Comparison of ENCODE assay signal across 8 cellular contexts in the genomic region with DNA sequence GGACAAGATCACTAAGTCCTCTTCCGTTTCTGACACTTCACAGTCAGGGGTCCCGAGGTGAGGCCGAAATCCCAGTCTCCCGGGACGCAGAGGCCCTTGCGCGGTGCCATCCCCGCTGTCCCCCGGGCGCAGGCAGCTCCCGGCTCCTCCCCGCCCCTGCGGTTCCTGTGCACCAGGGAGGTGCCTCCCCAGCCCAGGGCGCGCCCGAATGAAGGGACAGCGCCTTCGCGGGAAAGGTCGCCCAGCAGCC. TPM values are rescaled to one million over a fixed set of nuclear protein-coding genes. Genes with fewer than 3 reads are reported as not detected.
DNase-seq lines count a peak whose midpoint lies in the region; ATAC-seq and TF ChIP-seq lines count a peak whose summit lies in the region.

No MANE protein-coding gene starts in this region.

- intact Hi-C loops in colonic mucosa (cut with DNase I), result loop anchor here (10.0 kb wide), 1 partner anchor 149 kb away; the partner anchor contains the start of gene TRMT10B
- intact Hi-C loops in aorta (cut with DNase I), result loop anchor here (10.0 kb wide), 2 partner anchors 491 to 521 kb away; partner anchors contain the start of genes ALDH1B1 (in 1 of the 2) and IGFBPL1 (in 1 of the 2)

- H3K27me3 ChIP-seq in OCI-LY3 (ENCODE audit: low read depth, low read length), result no peaks in the 10 kb centered on the region
- no peaks in the 10 kb centered on the region for H3K27me3 ChIP-seq in colonic mucosa
- no peaks in the 10 kb centered on the region for H3K27me3 ChIP-seq in aorta (ENCODE audit: control insufficient read depth in 1 of 2, insufficient read depth in 2 of 2, low read length in 1 of 2)

- H3K4me3 ChIP-seq in HFF-Myc (replicated peaks; ENCODE audit: low read depth, low read length), result peak overlapping the region; percentile 67
- peak overlapping the region; percentile 93 for H3K4me3 ChIP-seq in OCI-LY3 (ENCODE audit: low read length)
- peak overlapping the region; percentile 94 for H3K4me3 ChIP-seq in colonic mucosa
- H3K4me3 ChIP-seq in mesodermal cell (ENCODE audit: extremely low read depth, insufficient read depth, low read length, poor library complexity, severe bottlenecking), result peak overlapping the region; percentile 79
- peak overlapping the region; percentile 51 to 81 for H3K4me3 ChIP-seq in aorta (ENCODE audit: low read length in 2 of 2)

- H2AFZ ChIP-seq in OCI-LY3 (ENCODE audit: low read depth, low read length), result peak overlapping the region; percentile 34; the same call in 1 of the 2 replicates

- 0% methylated on average over 12 to 20 of the region's 20 CpGs for WGBS in mesodermal cell (ENCODE audit: insufficient coverage in 2 of 2), 2 experiments
- WGBS in aorta, 2 donors, result 0% methylated on average over 19 to 20 of the region's 20 CpGs

- H3K9me3 ChIP-seq in OCI-LY3 (ENCODE audit: insufficient read depth, low read length), result no peaks in the 10 kb centered on the region
- H3K9me3 ChIP-seq in colonic mucosa, result no peaks in the 10 kb centered on the region
- H3K9me3 ChIP-seq in mesodermal cell (ENCODE audit: control insufficient read depth, low read length), result no peaks in the 10 kb centered on the region
- H3K9me3 ChIP-seq in aorta (ENCODE audit: control insufficient read depth, low read length), result no peaks in the 10 kb centered on the region

- ATAC-seq in aorta (ENCODE audit: low FRiP score), result peak; percentile 71

- H4K20me1 ChIP-seq in OCI-LY3 (ENCODE audit: insufficient read depth, low read length), result peaks cover 6% of the 10 kb centered on the region; the same call in 1 of the 2 replicates

- peak overlapping the region; percentile 83 for H3K4me2 ChIP-seq in OCI-LY3 (ENCODE audit: low read length)

- peaks cover 6% of the 10 kb centered on the region for H3K36me3 ChIP-seq in OCI-LY3 (replicated peaks; ENCODE audit: low read depth, low read length)
- H3K36me3 ChIP-seq in colonic mucosa, result no peaks in the 10 kb centered on the region
- peaks cover 10% of the 10 kb centered on the region for H3K36me3 ChIP-seq in mesodermal cell (ENCODE audit: control insufficient read depth, insufficient read depth, low read length)
- no peaks in the 10 kb centered on the region for H3K36me3 ChIP-seq in aorta (ENCODE audit: control insufficient read depth in 1 of 2, insufficient read depth in 2 of 2, low read length in 1 of 2)

- in situ Hi-C loops in GM13976 (cut with MboI; ENCODE audit: low sequenced_read_pairs, unreplicated experiment), result loop anchor here (10.0 kb wide), 1 partner anchor 461 kb away; no protein-coding TSS in a partner anchor

- H3K9ac ChIP-seq in OCI-LY3 (ENCODE audit: low read length) (peak overlapping the region; percentile 86), colonic mucosa (ENCODE audit: low read depth in 2 of 2, low read length in 2 of 2) (peak overlapping the region; percentile 41 to 85)

- H3K27ac ChIP-seq in OCI-LY3 (ENCODE audit: low read length) (peak overlapping the region; percentile 83), colonic mucosa (peak overlapping the region; percentile 95), mesodermal cell (ENCODE audit: low read depth, low read length, severe bottlenecking) (peak overlapping the region; percentile 41), aorta (ENCODE audit: low read depth in 1 of 2, low read length in 2 of 2) (peak overlapping the region in 1 of 2 donors; percentile 26)

- no peak for TF ChIP-seq CTCF in HFF-Myc (IDR thresholded peaks at IDR 0.05; ENCODE audit: low read depth, low read length, missing control alignments)
- no peak for TF ChIP-seq CTCF in OCI-LY3 (IDR thresholded peaks at IDR 0.05; ENCODE audit: low read depth, low read length)
- TF ChIP-seq CTCF in colonic mucosa (IDR thresholded peaks at IDR 0.05), result no peak
- no peak for TF ChIP-seq CTCF in GM13976 (IDR thresholded peaks at IDR 0.05; ENCODE audit: borderline replicate concordance, control extremely low read depth, extremely low read depth, insufficient read depth, missing control alignments)

- H3K4me1 ChIP-seq in OCI-LY3 (ENCODE audit: low read length) (peaks cover 18% of the 10 kb centered on the region), colonic mucosa (peaks cover 6% of the 10 kb centered on the region), mesodermal cell (ENCODE audit: control insufficient read depth, insufficient read depth, low read length, poor library complexity, severe bottlenecking) (peaks cover 5% of the 10 kb centered on the region), aorta (ENCODE audit: control insufficient read depth in 1 of 2, insufficient read depth in 2 of 2, low read length in 2 of 2) (peaks cover 0 to 3% of the 10 kb centered on the region in 2 donors)

- peaks cover 37% of the 10 kb centered on the region for H3K79me2 ChIP-seq in OCI-LY3 (ENCODE audit: low read length)

- peak; percentile 23 to 60 for DNase-seq in NCI-H2081 (lab: John Stamatoyannopoulos, UW)
- DNase-seq in NCI-H2081 treated with DMSO at 0.1 percent for 48 hours (lab: John Stamatoyannopoulos, UW), result no peak
- DNase-seq in HFF-Myc (ENCODE audit: extremely low read depth, low read depth), result no peak
- peak; percentile 78 for DNase-seq in colonic mucosa
- peak; percentile 72 to 87 for DNase-seq in aorta
- no peak for DNase-seq in GM13976 (ENCODE audit: low spot score)

RNA-seq across cellular contexts. Expression of gene SLC25A51, which starts 0.4 kb away (rescaled TPM):
- total RNA-seq in colonic mucosa (10 to 100 TPM; 19.4 to 22.7 TPM), aorta (10 to 100 TPM; 23.4 to 24.3 TPM)
- polyA plus RNA-seq in mesodermal cell (2013, experiment 1 of 2), result 16.0 TPM
- 17.6 TPM for polyA plus RNA-seq in mesodermal cell (2013, experiment 2 of 2)
- 1 to 10 TPM; 4.8 to 6.2 TPM for polyA plus RNA-seq in aorta

Comparison
In these comparisons a context has a peak if more than half of its experiments do, and no peak if none do; other contexts are left out.
1. DNase-seq: peak in NCI-H2081 (2 of 2), colonic mucosa (single experiment) and aorta (2 of 2); none in NCI-H2081 treated with DMSO at 0.1 percent for 48 hours (single experiment), HFF-Myc (single experiment) and GM13976 (single experiment).
2. Peak in every context shown above with its lines, with median percentiles within 50 percentile points of each other: H3K4me3 ChIP-seq.